ENCODE assay signal across 27 cellular contexts in genomic region chr1:229005097-229005496, GRCh38.
"Had no signal": no experiment of that assay in that cellular context is flagged by ENCODE, and none has a peak within 500 bp of the region (broad histone marks: within the 10 kb centered on the region; RNA-seq: fewer than 3 reads in every experiment).

No MANE protein-coding gene starts in this region.

- H3K4me3 ChIP-seq: breast epithelium, gastrocnemius medialis, right lobe of liver, skin epidermis, thyroid gland had no signal

- H3K27ac Mint-ChIP-seq: activated B cell treated with CpG ODN at 0.5 μM for 24 hours; activated CD8-positive, alpha-beta T cell treated with anti-CD3 and anti-CD28 coated beads for 36 hours; activated naive CD4-positive, alpha-beta T cell treated with anti-CD3 and anti-CD28 coated beads, Interleukin-2, amount 50 U/mL, for 24 hours; activated naive CD8-positive, alpha-beta T cell treated with anti-CD3 and anti-CD28 coated beads, Interleukin-2, amount 50 U/mL, for 24 hours; activated T-helper 17 cell treated with anti-CD3 and anti-CD28 coated beads, Interleukin-2, amount 50 U/mL, for 72 hours; stimulated activated effector memory CD8-positive, alpha-beta T cell treated with anti-CD3 and anti-CD28 coated beads, Interleukin-12 subunit alpha, Interleukin-12 subunit beta, amount 100 ng/mL, for 72 hours; stimulated activated naive CD8-positive, alpha-beta T cell treated with anti-CD3 and anti-CD28 coated beads, Interleukin-15, Interleukin-2, amounts not matched to agents 100 ng/mL and 50 ng/mL, for 24 hours; T-cell; T-helper 2 cell treated with Interferon-gamma antibody and Interleukin-4, amounts not matched to agents 5 μg/mL and 100 μg/mL, for 36 hours had no signal

- H3K27me3 ChIP-seq: breast epithelium, gastrocnemius medialis, neutrophil, right lobe of liver, thyroid gland had no signal

- H3K4me3 Mint-ChIP-seq: activated B cell treated with CpG ODN at 0.5 μM for 24 hours; activated CD8-positive, alpha-beta T cell treated with anti-CD3 and anti-CD28 coated beads for 36 hours; activated naive CD4-positive, alpha-beta T cell treated with anti-CD3 and anti-CD28 coated beads, Interleukin-2, amount 50 U/mL, for 24 hours; activated naive CD8-positive, alpha-beta T cell treated with anti-CD3 and anti-CD28 coated beads, Interleukin-2, amount 50 U/mL, for 24 hours; activated T-cell treated with anti-CD3 and anti-CD28 coated beads, Interleukin-2, amount 50 U/mL, for 4 hours; activated T-helper 17 cell treated with anti-CD3 and anti-CD28 coated beads, Interleukin-2, amount 50 U/mL, for 72 hours; naive thymus-derived CD4-positive, alpha-beta T cell; stimulated activated effector memory CD8-positive, alpha-beta T cell treated with anti-CD3 and anti-CD28 coated beads, Interleukin-12 subunit alpha, Interleukin-12 subunit beta, amount 100 ng/mL, for 72 hours; stimulated activated naive CD8-positive, alpha-beta T cell treated with anti-CD3 and anti-CD28 coated beads, Interleukin-15, Interleukin-2, amounts not matched to agents 100 ng/mL and 50 ng/mL, for 24 hours; T-cell; T-helper 2 cell treated with Interferon-gamma antibody and Interleukin-4, amounts not matched to agents 5 μg/mL and 100 μg/mL, for 36 hours had no signal

- H3K27me3 Mint-ChIP-seq: activated CD8-positive, alpha-beta T cell treated with anti-CD3 and anti-CD28 coated beads for 36 hours; activated naive CD4-positive, alpha-beta T cell treated with anti-CD3 and anti-CD28 coated beads, Interleukin-2, amount 50 U/mL, for 24 hours; activated naive CD8-positive, alpha-beta T cell treated with anti-CD3 and anti-CD28 coated beads, Interleukin-2, amount 50 U/mL, for 24 hours; activated T-helper 17 cell treated with anti-CD3 and anti-CD28 coated beads, Interleukin-2, amount 50 U/mL, for 72 hours; naive thymus-derived CD4-positive, alpha-beta T cell; stimulated activated naive CD8-positive, alpha-beta T cell treated with anti-CD3 and anti-CD28 coated beads, Interleukin-15, Interleukin-2, amounts not matched to agents 100 ng/mL and 50 ng/mL, for 24 hours; T-cell had no signal

- ATAC-seq: activated CD8-positive, alpha-beta T cell treated with anti-CD3 and anti-CD28 coated beads for 36 hours; activated naive CD8-positive, alpha-beta T cell treated with anti-CD3 and anti-CD28 coated beads, Interleukin-2, amount 50 U/mL, for 24 hours; activated T-cell treated with anti-CD3 and anti-CD28 coated beads, Interleukin-2, amount 50 U/mL, for 4 hours; activated T-helper 17 cell treated with anti-CD3 and anti-CD28 coated beads, Interleukin-2, amount 50 U/mL, for 72 hours; gastrocnemius medialis; left cardiac atrium; left ventricle myocardium superior; naive thymus-derived CD4-positive, alpha-beta T cell; right lobe of liver; stimulated activated effector memory CD8-positive, alpha-beta T cell treated with anti-CD3 and anti-CD28 coated beads, Interleukin-12 subunit alpha, Interleukin-12 subunit beta, amount 100 ng/mL, for 72 hours; T-cell had no signal

- DNase-seq: activated B cell treated with CpG ODN at 0.5 μM for 24 hours; activated CD4-positive, alpha-beta T cell treated with anti-CD3 and anti-CD28 coated beads, Interleukin-2, amount 50 U/mL, for 1 hour; activated CD8-positive, alpha-beta T cell treated with anti-CD3 and anti-CD28 coated beads for 36 hours; activated naive CD8-positive, alpha-beta T cell treated with anti-CD3 and anti-CD28 coated beads, Interleukin-2, amount 50 U/mL, for 24 hours; activated T-cell treated with anti-CD3 and anti-CD28 coated beads, Interleukin-2, amount 50 U/mL, for 4 hours; amygdala; dermis blood vessel endothelial cell; effector memory CD4-positive, alpha-beta T cell; erythroblast; gastrocnemius medialis; glutamatergic neuron; left cardiac atrium; left ventricle myocardium superior; midbrain; naive thymus-derived CD4-positive, alpha-beta T cell; right lobe of liver; stimulated activated CD4-positive, alpha-beta T cell treated with anti-CD3 and anti-CD28 coated beads, Interleukin-4, amount 100 ng/mL, for 24 hours; T-cell; thyroid gland had no signal

- H3K4me1 ChIP-seq: breast epithelium, gastrocnemius medialis, right lobe of liver had no signal

- H3K4me1 Mint-ChIP-seq: activated B cell treated with CpG ODN at 0.5 μM for 24 hours; activated naive CD8-positive, alpha-beta T cell treated with anti-CD3 and anti-CD28 coated beads, Interleukin-2, amount 50 U/mL, for 24 hours had no signal

- H3K36me3 Mint-ChIP-seq: activated naive CD4-positive, alpha-beta T cell treated with anti-CD3 and anti-CD28 coated beads, Interleukin-2, amount 50 U/mL, for 24 hours; naive thymus-derived CD4-positive, alpha-beta T cell; stimulated activated effector memory CD8-positive, alpha-beta T cell treated with anti-CD3 and anti-CD28 coated beads, Interleukin-12 subunit alpha, Interleukin-12 subunit beta, amount 100 ng/mL, for 72 hours; T-cell had no signal

- H3K36me3 ChIP-seq: breast epithelium, gastrocnemius medialis, neutrophil, right lobe of liver, thyroid gland had no signal

- H3K27ac ChIP-seq: breast epithelium, gastrocnemius medialis, neutrophil, right lobe of liver, skin epidermis had no signal

- H3K9me3 ChIP-seq: breast epithelium, gastrocnemius medialis, neutrophil, right lobe of liver, thyroid gland had no signal
